Comparison of ENCODE assay signal across 32 cellular contexts in the genomic region with DNA sequence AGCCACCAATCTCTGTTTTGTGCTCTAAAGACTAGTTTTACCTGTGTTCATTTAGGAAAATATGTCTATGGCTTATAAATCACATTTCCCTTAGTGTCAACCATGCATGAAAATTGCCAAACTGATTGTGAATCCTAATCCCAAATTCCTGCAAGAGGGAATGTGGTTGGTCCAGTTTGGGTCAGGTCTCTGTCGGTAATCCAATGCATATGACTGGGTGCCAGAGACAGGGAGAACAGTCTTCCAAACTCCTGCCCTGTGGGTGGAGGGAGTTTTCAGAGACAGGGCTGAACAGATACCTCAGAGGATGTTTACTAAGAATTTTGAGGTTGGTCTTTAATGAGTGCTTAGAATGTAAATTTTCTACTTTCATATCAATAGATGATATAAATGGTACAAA.
"Had no signal": no experiment of that assay in that cellular context is flagged by ENCODE, and none has a peak within 500 bp of the region (broad histone marks: within the 10 kb centered on the region; RNA-seq: fewer than 3 reads in every experiment).

No MANE protein-coding gene starts in this region.

- ATAC-seq: activated naive CD8-positive, alpha-beta T cell treated with anti-CD3 and anti-CD28 coated beads, Interleukin-2, amount 50 U/mL, for 24 hours; activated T-cell treated with anti-CD3 and anti-CD28 coated beads, Interleukin-2, amount 50 U/mL, for 4 hours; Panc1 had no signal

- H3K36me3 Mint-ChIP-seq: activated CD4-positive, alpha-beta memory T cell treated with anti-CD3 and anti-CD28 coated beads for 36 hours; activated naive CD4-positive, alpha-beta T cell treated with anti-CD3 and anti-CD28 coated beads, Interleukin-2, amount 10 ng/mL, durations not matched to agents 7 days and 5 days; activated naive CD8-positive, alpha-beta T cell had no signal

- H3K27ac Mint-ChIP-seq: activated B cell treated with CpG ODN at 0.5 μM for 24 hours; activated CD4-positive, alpha-beta memory T cell treated with anti-CD3 and anti-CD28 coated beads for 36 hours; activated naive CD4-positive, alpha-beta T cell treated with anti-CD3 and anti-CD28 coated beads, Interleukin-2, amount 10 ng/mL, durations not matched to agents 7 days and 5 days; activated naive CD8-positive, alpha-beta T cell; activated naive CD8-positive, alpha-beta T cell treated with anti-CD3 and anti-CD28 coated beads, Interleukin-2, amount 50 U/mL, for 24 hours; activated T-helper 1 cell treated with anti-CD3 and anti-CD28 coated beads, Interleukin-12 subunit alpha, Interleukin-12 subunit beta, Interleukin-2, Interleukin-4 antibody, amounts not matched to agents 30 ng/mL and 10 ng/mL and 1 ng/mL, durations not matched to agents 14 hours and 24 hours and 36 hours; T-helper 2 cell treated with Interferon-gamma antibody and Interleukin-4, amounts not matched to agents 5 μg/mL and 100 μg/mL, for 36 hours had no signal

- H3K36me3 ChIP-seq: brain microvascular endothelial cell, SJCRH30 had no signal

- H3K4me3 Mint-ChIP-seq: activated B cell treated with CpG ODN at 0.5 μM for 24 hours; activated CD4-positive, alpha-beta memory T cell treated with anti-CD3 and anti-CD28 coated beads for 36 hours; activated naive CD4-positive, alpha-beta T cell treated with anti-CD3 and anti-CD28 coated beads, Interleukin-2, amount 10 ng/mL, durations not matched to agents 7 days and 5 days; activated naive CD8-positive, alpha-beta T cell; activated naive CD8-positive, alpha-beta T cell treated with anti-CD3 and anti-CD28 coated beads, Interleukin-2, amount 50 U/mL, for 24 hours; activated T-cell treated with anti-CD3 and anti-CD28 coated beads, Interleukin-2, amount 50 U/mL, for 4 hours; activated T-helper 1 cell treated with anti-CD3 and anti-CD28 coated beads, Interleukin-12 subunit alpha, Interleukin-12 subunit beta, Interleukin-2, Interleukin-4 antibody, amounts not matched to agents 30 ng/mL and 10 ng/mL and 1 ng/mL, durations not matched to agents 14 hours and 24 hours and 36 hours; central memory CD8-positive, alpha-beta T cell; T-helper 2 cell treated with Interferon-gamma antibody and Interleukin-4, amounts not matched to agents 5 μg/mL and 100 μg/mL, for 36 hours had no signal

- H3K27ac ChIP-seq: brain microvascular endothelial cell, SJCRH30, SK-N-MC had no signal

- H3K27me3 Mint-ChIP-seq: activated B cell treated with CpG ODN at 0.5 μM for 24 hours; activated CD4-positive, alpha-beta memory T cell treated with anti-CD3 and anti-CD28 coated beads for 36 hours; activated naive CD4-positive, alpha-beta T cell treated with anti-CD3 and anti-CD28 coated beads, Interleukin-2, amount 10 ng/mL, durations not matched to agents 7 days and 5 days; activated naive CD8-positive, alpha-beta T cell; activated naive CD8-positive, alpha-beta T cell treated with anti-CD3 and anti-CD28 coated beads, Interleukin-2, amount 50 U/mL, for 24 hours; central memory CD8-positive, alpha-beta T cell had no signal

- H3K4me1 Mint-ChIP-seq: activated B cell treated with CpG ODN at 0.5 μM for 24 hours; activated naive CD4-positive, alpha-beta T cell treated with anti-CD3 and anti-CD28 coated beads, Interleukin-2, amount 10 ng/mL, durations not matched to agents 7 days and 5 days; activated naive CD8-positive, alpha-beta T cell treated with anti-CD3 and anti-CD28 coated beads, Interleukin-2, amount 50 U/mL, for 24 hours; central memory CD8-positive, alpha-beta T cell had no signal

- H3K9me3 Mint-ChIP-seq: activated B cell treated with CpG ODN at 0.5 μM for 24 hours; activated CD4-positive, alpha-beta memory T cell treated with anti-CD3 and anti-CD28 coated beads for 36 hours; activated naive CD4-positive, alpha-beta T cell treated with anti-CD3 and anti-CD28 coated beads, Interleukin-2, amount 10 ng/mL, durations not matched to agents 7 days and 5 days; activated naive CD8-positive, alpha-beta T cell treated with anti-CD3 and anti-CD28 coated beads, Interleukin-2, amount 50 U/mL, for 24 hours; activated T-cell treated with anti-CD3 and anti-CD28 coated beads, Interleukin-2, amount 50 U/mL, for 4 hours; activated T-helper 1 cell treated with anti-CD3 and anti-CD28 coated beads, Interleukin-12 subunit alpha, Interleukin-12 subunit beta, Interleukin-2, Interleukin-4 antibody, amounts not matched to agents 30 ng/mL and 10 ng/mL and 1 ng/mL, durations not matched to agents 14 hours and 24 hours and 36 hours; T-helper 2 cell treated with Interferon-gamma antibody and Interleukin-4, amounts not matched to agents 5 μg/mL and 100 μg/mL, for 36 hours had no signal

- DNase-seq: activated B cell treated with CpG ODN at 0.5 μM for 24 hours; activated CD4-positive, alpha-beta memory T cell treated with anti-CD3 and anti-CD28 coated beads for 36 hours; activated CD4-positive, alpha-beta T cell treated with anti-CD3 and anti-CD28 coated beads for 4 hours; activated CD4-positive, alpha-beta T cell treated with anti-CD3 and anti-CD28 coated beads, Interleukin-2, amount 50 U/mL, for 1 hour; activated CD4-positive, CD25-positive, alpha-beta regulatory T cell treated with anti-CD3 and anti-CD28 coated beads, Interleukin-2, amount 50 U/mL, for 72 hours; activated CD8-positive, alpha-beta memory T cell treated with anti-CD3 and anti-CD28 coated beads, Interleukin-2, amount 50 U/mL, for 4 hours; activated gamma-delta T cell treated with Interleukin-2 at 50 U/mL for 16 hours; activated naive CD4-positive, alpha-beta T cell treated with anti-CD3 and anti-CD28 coated beads, Interleukin-2, amount 10 ng/mL, durations not matched to agents 7 days and 5 days; activated naive CD8-positive, alpha-beta T cell treated with anti-CD3 and anti-CD28 coated beads, Interleukin-2, amount 50 U/mL, for 24 hours; activated T-cell treated with anti-CD3 and anti-CD28 coated beads for 4 hours; activated T-cell treated with anti-CD3 and anti-CD28 coated beads, Interleukin-2, amount 50 U/mL, for 4 hours; aorta; brain microvascular endothelial cell; NCI-H1048; NCI-H1105 treated with DMSO at 0.1 percent for 48 hours; NCI-H1436; NCI-H1694; NCI-H1930; NCI-H2081 treated with DMSO at 0.1 percent for 48 hours; NCI-H226; NCI-H446 treated with DMSO at 0.1 percent for 48 hours; NCI-H524; NCI-H69; NCI-H82; SHP77; SJCRH30 had no signal

- H3K27me3 ChIP-seq: brain microvascular endothelial cell, SJCRH30 had no signal

- H3K9me3 ChIP-seq: SJCRH30 had no signal

- H3K4me3 ChIP-seq: SJCRH30, SK-N-MC had no signal
